ENCODE assay signal across 20 cellular contexts in genomic region chr15:92770641-92771040, GRCh38.
A peak's percentile ranks its signal among the peaks of the same experiment; 100 is the strongest.
DNase-seq lines count a peak whose midpoint lies in the region; TF ChIP-seq lines count a peak whose summit lies in the region.
"Had no signal": no experiment of that assay in that cellular context is flagged by ENCODE, and none has a peak within 500 bp of the region (broad histone marks: within the 10 kb centered on the region; RNA-seq: fewer than 3 reads in every experiment).

No MANE protein-coding gene starts in this region.

- no peaks in the 10 kb centered on the region for H3K4me1 Mint-ChIP-seq in osteocyte (ENCODE audit: unreplicated experiment)
- H3K4me1 Mint-ChIP-seq in activated naive CD4-positive, alpha-beta T cell treated with anti-CD3 and anti-CD28 coated beads, Interleukin-2, amount 10 ng/mL, durations not matched to agents 7 days and 5 days = no peaks in the 10 kb centered on the region
- H3K4me1 Mint-ChIP-seq: B cell had no signal

- H3K27ac Mint-ChIP-seq in osteocyte (ENCODE audit: unreplicated experiment) = no peak overlapping the region
- H3K27ac Mint-ChIP-seq in activated naive CD4-positive, alpha-beta T cell treated with anti-CD3 and anti-CD28 coated beads, Interleukin-2, amount 10 ng/mL, durations not matched to agents 7 days and 5 days = no peak overlapping the region
- H3K27ac Mint-ChIP-seq: B cell; CD8-positive, alpha-beta T cell had no signal

- H3K36me3 Mint-ChIP-seq in osteocyte (ENCODE audit: unreplicated experiment) = no peaks in the 10 kb centered on the region
- H3K36me3 Mint-ChIP-seq in activated naive CD4-positive, alpha-beta T cell treated with anti-CD3 and anti-CD28 coated beads, Interleukin-2, amount 10 ng/mL, durations not matched to agents 7 days and 5 days = no peaks in the 10 kb centered on the region
- H3K36me3 Mint-ChIP-seq: CD8-positive, alpha-beta T cell had no signal

- CTCF ChIA-PET in activated naive CD4-positive, alpha-beta T cell treated with anti-CD3 and anti-CD28 coated beads, Interleukin-2, amount 10 ng/mL, durations not matched to agents 7 days and 5 days (lab: Charles Lee) = no interaction called here

- H3K4me3 ChIP-seq in LNCaP clone FGC (ENCODE audit: low read depth, low read length) = no peak overlapping the region
- H3K4me3 ChIP-seq: BLaER1, GM12878, GM23248 had no signal

- no peaks in the 10 kb centered on the region for H3K9me3 Mint-ChIP-seq in osteocyte (ENCODE audit: unreplicated experiment)
- H3K9me3 Mint-ChIP-seq in activated naive CD4-positive, alpha-beta T cell treated with anti-CD3 and anti-CD28 coated beads, Interleukin-2, amount 10 ng/mL, durations not matched to agents 7 days and 5 days = peaks cover 1% of the 10 kb centered on the region
- H3K9me3 Mint-ChIP-seq: CD8-positive, alpha-beta T cell had no signal

- H3K4me3 Mint-ChIP-seq in osteocyte (ENCODE audit: unreplicated experiment) = no peak overlapping the region
- no peak overlapping the region for H3K4me3 Mint-ChIP-seq in activated naive CD4-positive, alpha-beta T cell treated with anti-CD3 and anti-CD28 coated beads, Interleukin-2, amount 10 ng/mL, durations not matched to agents 7 days and 5 days
- H3K4me3 Mint-ChIP-seq: B cell; CD8-positive, alpha-beta T cell had no signal

- DNase-seq in LNCaP clone FGC (ENCODE audit: low read depth) = peak; percentile 54
- DNase-seq in osteocyte (ENCODE audit: extremely low spot score, unreplicated experiment) = peak; percentile 44
- no peak for DNase-seq in NCI-H526 (lab: John Stamatoyannopoulos, UW)
- DNase-seq in activated naive CD4-positive, alpha-beta T cell treated with anti-CD3 and anti-CD28 coated beads, Interleukin-2, amount 10 ng/mL, durations not matched to agents 7 days and 5 days = no peak
- no peak for DNase-seq in stimulated activated CD4-positive, alpha-beta T cell treated with anti-CD3 and anti-CD28 coated beads, Interleukin-1b, Interleukin-23, amount 100 ng/mL, for 48 hours
- no peak for DNase-seq in NCI-H2171 treated with DMSO at 0.1 percent for 48 hours (lab: John Stamatoyannopoulos, UW)
- DNase-seq: Caco-2; CD8-positive, alpha-beta T cell; DMS153; DND-41; GDM1; GM23248; H7; HCEC 1CT had no signal

- TF ChIP-seq CTCF in C4-2B (conservative IDR thresholded peaks at IDR 0.05) (no peak), LNCaP clone FGC (IDR thresholded peaks at IDR 0.05; ENCODE audit: control insufficient read depth, extremely low read depth, insufficient read depth) (no peak), VCaP (conservative IDR thresholded peaks at IDR 0.05) (no peak), osteocyte (IDR thresholded peaks at IDR 0.05) (no peak)

- H3K27me3 Mint-ChIP-seq in osteocyte (ENCODE audit: unreplicated experiment) = no peaks in the 10 kb centered on the region
- H3K27me3 Mint-ChIP-seq in activated naive CD4-positive, alpha-beta T cell treated with anti-CD3 and anti-CD28 coated beads, Interleukin-2, amount 10 ng/mL, durations not matched to agents 7 days and 5 days = no peaks in the 10 kb centered on the region
- H3K27me3 Mint-ChIP-seq: B cell had no signal

- H3K27ac ChIP-seq in C4-2B = peak overlapping the region; percentile 19; the same call in 1 of the 2 replicates
- peak overlapping the region; percentile 18 for H3K27ac ChIP-seq in VCaP
- H3K27ac ChIP-seq: 22Rv1, BLaER1, GM23248 had no signal

Comparison
In these comparisons a context has a peak if more than half of its experiments do, and no peak if none do; other contexts are left out.
1. DNase-seq: peak in LNCaP clone FGC (single experiment) and osteocyte (single experiment); none in NCI-H526 (0 of 2), activated naive CD4-positive, alpha-beta T cell treated with anti-CD3 and anti-CD28 coated beads, Interleukin-2, amount 10 ng/mL, durations not matched to agents 7 days and 5 days (single experiment), stimulated activated CD4-positive, alpha-beta T cell treated with anti-CD3 and anti-CD28 coated beads, Interleukin-1b, Interleukin-23, amount 100 ng/mL, for 48 hours (single experiment) and NCI-H2171 treated with DMSO at 0.1 percent for 48 hours (single experiment).